Comparison of ENCODE assay signal across 27 cellular contexts in genomic region chr20:53150532-53150931, GRCh38.
DNase-seq lines count a peak whose midpoint lies in the region; ATAC-seq, FAIRE-seq and TF ChIP-seq lines count a peak whose summit lies in the region.
"Had no signal": no experiment of that assay in that cellular context is flagged by ENCODE, and none has a peak within 500 bp of the region (broad histone marks: within the 10 kb centered on the region; RNA-seq: fewer than 3 reads in every experiment).

No MANE protein-coding gene starts in this region.

- TF ChIP-seq POLR2A in HepG2 (IDR thresholded peaks at IDR 0.05; ENCODE audit: insufficient read depth in 1 of 2, low read depth in 2 of 2, low read length in 2 of 2) (no peak), right lobe of liver (IDR thresholded peaks at IDR 0.05) (no peak)

- H3K27ac ChIP-seq in HepG2 (ENCODE audit: extremely low read length, insufficient read depth, low read length) (no peak overlapping the region), right lobe of liver (no peak overlapping the region), VCaP (peak overlapping the region; percentile 61), neural progenitor cell (peak overlapping the region; percentile 24)
- H3K27ac ChIP-seq: 22Rv1, A549, BLaER1 had no signal

- H2AFZ ChIP-seq in HepG2 (ENCODE audit: low read length) (no peak overlapping the region), neural progenitor cell (replicated peaks) (no peak overlapping the region)

- no peak for TF ChIP-seq RAD21 in HepG2 (CRISPR knock-in tag; IDR thresholded peaks at IDR 0.05)

- no peaks in the 10 kb centered on the region for H3K9me3 Mint-ChIP-seq in neural progenitor cell
- H3K9me3 Mint-ChIP-seq: CD14-positive monocyte; CD4-positive, alpha-beta memory T cell; CD8-positive, alpha-beta memory T cell had no signal

- H3K4me1 ChIP-seq in HepG2 (ENCODE audit: insufficient read depth, low read length) (no peaks in the 10 kb centered on the region), right lobe of liver (no peaks in the 10 kb centered on the region), neural progenitor cell (peaks cover 24% of the 10 kb centered on the region)
- H3K4me1 ChIP-seq: A549 had no signal

- no TSS peak for BruUV-seq in HepG2 (replicated peaks; lab: Mats Ljungman, UMichigan)

- H3K27me3 Mint-ChIP-seq in neural progenitor cell (ENCODE audit: insufficient read depth, low read depth) = no peaks in the 10 kb centered on the region
- H3K27me3 Mint-ChIP-seq: CD4-positive, CD25-positive, alpha-beta regulatory T cell had no signal

- no peak for FAIRE-seq in HepG2 (lab: Jason Lieb, UNC)
- FAIRE-seq: A549, GM12878, GM12892, GM18507 had no signal

- H3K4me1 Mint-ChIP-seq in neural progenitor cell = peaks cover 19% of the 10 kb centered on the region
- H3K4me1 Mint-ChIP-seq: CD14-positive monocyte had no signal

- H3K4me2 ChIP-seq in HepG2 (ENCODE audit: low read depth, low read length) = no peak overlapping the region
- H3K4me2 ChIP-seq in neural progenitor cell = peak overlapping the region; percentile 6
- H3K4me2 ChIP-seq: A549 had no signal

- intact Hi-C loops in HepG2 (cut with micrococcal nuclease; ENCODE audit: unreplicated experiment) (no loop called here), right lobe of liver (cut with DNase I) (no loop called here)

- in situ Hi-C loops in HepG2 (cut with HindIII; ENCODE audit: extremely low pct_ligation_motif_present, low pct_unique_long_range_greater_than_20kb) = no loop called here

- H3K4me3 Mint-ChIP-seq in neural progenitor cell = no peak overlapping the region
- H3K4me3 Mint-ChIP-seq: CD14-positive monocyte; CD4-positive, alpha-beta memory T cell; CD4-positive, CD25-positive, alpha-beta regulatory T cell; CD8-positive, alpha-beta memory T cell had no signal

- ATAC-seq in HepG2 (no peak), right lobe of liver (no peak), HG02571 (IDR thresholded peaks at IDR 0.05; ENCODE audit: unreplicated experiment) (no peak)
- ATAC-seq: A549, GM12878 had no signal

- no peaks in the 10 kb centered on the region for H3K9me3 ChIP-seq in HepG2 (ENCODE audit: low read length)
- no peaks in the 10 kb centered on the region for H3K9me3 ChIP-seq in right lobe of liver
- H3K9me3 ChIP-seq in neural progenitor cell (ENCODE audit: low read depth) = no peaks in the 10 kb centered on the region
- H3K9me3 ChIP-seq: A549, BE2C, BLaER1 had no signal

- TF ChIP-seq EP300 in HepG2 (IDR thresholded peaks at IDR 0.05; ENCODE audit: low read depth in 2 of 2, low read length in 2 of 2) = no peak
- no peak for TF ChIP-seq EP300 in HepG2 (CRISPR knock-in tag; IDR thresholded peaks at IDR 0.05; ENCODE audit: borderline replicate concordance)

- DNase-seq in HepG2 (ENCODE audit: low spot score) = no peak
- no peak for DNase-seq in right lobe of liver
- DNase-seq in neural progenitor cell (ENCODE audit: low spot score) = peak; percentile 43
- DNase-seq in RPMI8226 = no peak
- DNase-seq: ACHN; BE2C; C1 segment of cervical spinal cord; CD4-positive, alpha-beta memory T cell; CD4-positive, CD25-positive, alpha-beta regulatory T cell; CD8-positive, alpha-beta memory T cell; COR-L47; DMS 273 treated with DMSO at 0.1 percent for 48 hours; DMS153; DMS53; DMS79; DND-41; EL; GDM1 had no signal

- H3K27me3 ChIP-seq in HepG2 (ENCODE audit: control insufficient read depth in 1 of 2, insufficient read depth in 2 of 2, low read length in 2 of 2) (no peaks in the 10 kb centered on the region), right lobe of liver (no peaks in the 10 kb centered on the region), neural progenitor cell (no peaks in the 10 kb centered on the region)
- H3K27me3 ChIP-seq: BE2C, BLaER1 had no signal

- POLR2A ChIA-PET in HepG2 (lab: Yijun Ruan, JAX) = no interaction called here

- H3K9ac ChIP-seq in HepG2 (ENCODE audit: insufficient read depth, low read depth, low read length) (no peak overlapping the region), neural progenitor cell (no peak overlapping the region)
- H3K9ac ChIP-seq: BLaER1 had no signal

- H4K20me1 ChIP-seq in HepG2 (ENCODE audit: insufficient read depth, low read length) (no peaks in the 10 kb centered on the region), neural progenitor cell (ENCODE audit: low read depth) (no peaks in the 10 kb centered on the region)
- H4K20me1 ChIP-seq: BLaER1 had no signal

- CTCF ChIA-PET in HepG2 (lab: Yijun Ruan, JAX; ENCODE audit: low intra/inter-chr PET ratio, low total read pairs) = no interaction called here

- WGBS in HepG2 (ENCODE audit: low lambda C conversion rate) = 19% methylated on average over 1 of the region's 1 CpG
- 85% methylated on average over 1 of the region's 1 CpG for WGBS in right lobe of liver (ENCODE audit: insufficient coverage, low coverage, low lambda C conversion rate, missing lambda C conversion rate)

- H3K36me3 Mint-ChIP-seq in neural progenitor cell = no peaks in the 10 kb centered on the region
- H3K36me3 Mint-ChIP-seq: CD14-positive monocyte; CD4-positive, alpha-beta memory T cell; CD4-positive, CD25-positive, alpha-beta regulatory T cell; CD8-positive, alpha-beta memory T cell had no signal

- no peak for TF ChIP-seq CTCF in HepG2 (CRISPR knock-in tag; IDR thresholded peaks at IDR 0.05)
- no peak for TF ChIP-seq CTCF in right lobe of liver (IDR thresholded peaks at IDR 0.05)
- TF ChIP-seq CTCF in VCaP (conservative IDR thresholded peaks at IDR 0.05) = no peak
- TF ChIP-seq CTCF in neural progenitor cell (IDR thresholded peaks at IDR 0.05) = no peak

- no peak overlapping the region for H3K4me3 ChIP-seq in HepG2 (replicated peaks in 1 of 3; ENCODE audit: insufficient read depth in 1 of 3, low read depth in 2 of 3, low read length in 3 of 3)
- no peak overlapping the region for H3K4me3 ChIP-seq in right lobe of liver
- no peak overlapping the region for H3K4me3 ChIP-seq in neural progenitor cell
- H3K4me3 ChIP-seq: A549, BLaER1, GM12878 had no signal

- H3K79me2 ChIP-seq in HepG2 (ENCODE audit: insufficient read depth, low read length) = no peaks in the 10 kb centered on the region
- no peaks in the 10 kb centered on the region for H3K79me2 ChIP-seq in neural progenitor cell (ENCODE audit: low read depth)

- H3K27ac Mint-ChIP-seq in neural progenitor cell = no peak overlapping the region
- H3K27ac Mint-ChIP-seq: CD14-positive monocyte; CD4-positive, alpha-beta memory T cell; CD4-positive, CD25-positive, alpha-beta regulatory T cell had no signal

- no peaks in the 10 kb centered on the region for H3K36me3 ChIP-seq in HepG2 (replicated peaks in 1 of 2; ENCODE audit: control insufficient read depth in 1 of 2, insufficient read depth in 2 of 2, low read length in 2 of 2)
- no peaks in the 10 kb centered on the region for H3K36me3 ChIP-seq in right lobe of liver
- H3K36me3 ChIP-seq in neural progenitor cell = no peaks in the 10 kb centered on the region
- H3K36me3 ChIP-seq: BE2C, BLaER1 had no signal

- no peaks in the 10 kb centered on the region for H3F3A ChIP-seq in neural progenitor cell (ENCODE audit: low read depth)

TF ChIP-seq in HepG2, 621 proteins besides CTCF, POLR2A, EP300 and RAD21:
- TF ChIP-seq, protein P1, sequence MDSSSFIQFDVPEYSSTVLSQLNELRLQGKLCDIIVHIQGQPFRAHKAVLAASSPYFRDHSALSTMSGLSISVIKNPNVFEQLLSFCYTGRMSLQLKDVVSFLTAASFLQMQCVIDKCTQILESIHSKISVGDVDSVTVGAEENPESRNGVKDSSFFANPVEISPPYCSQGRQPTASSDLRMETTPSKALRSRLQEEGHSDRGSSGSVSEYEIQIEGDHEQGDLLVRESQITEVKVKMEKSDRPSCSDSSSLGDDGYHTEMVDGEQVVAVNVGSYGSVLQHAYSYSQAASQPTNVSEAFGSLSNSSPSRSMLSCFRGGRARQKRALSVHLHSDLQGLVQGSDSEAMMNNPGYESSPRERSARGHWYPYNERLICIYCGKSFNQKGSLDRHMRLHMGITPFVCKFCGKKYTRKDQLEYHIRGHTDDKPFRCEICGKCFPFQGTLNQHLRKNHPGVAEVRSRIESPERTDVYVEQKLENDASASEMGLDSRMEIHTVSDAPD (CRISPR knock-in tag; IDR thresholded peaks at IDR 0.05) = no peak
- TF ChIP-seq U2AF2 (IDR thresholded peaks at IDR 0.05; ENCODE audit: low read depth, low read length) (0 out of 2 replicates have a peak, but pooled peaks have one; percentile 54), ZBTB7B (CRISPR knock-in tag; IDR thresholded peaks at IDR 0.05) (no peak)

Comparison
In these comparisons a context has a peak if more than half of its experiments do, and no peak if none do; other contexts are left out.
1. H3K27ac ChIP-seq: peak in VCaP (single experiment) and neural progenitor cell (single experiment); none in HepG2 (single experiment) and right lobe of liver (0 of 3).